In the genomic region with DNA sequence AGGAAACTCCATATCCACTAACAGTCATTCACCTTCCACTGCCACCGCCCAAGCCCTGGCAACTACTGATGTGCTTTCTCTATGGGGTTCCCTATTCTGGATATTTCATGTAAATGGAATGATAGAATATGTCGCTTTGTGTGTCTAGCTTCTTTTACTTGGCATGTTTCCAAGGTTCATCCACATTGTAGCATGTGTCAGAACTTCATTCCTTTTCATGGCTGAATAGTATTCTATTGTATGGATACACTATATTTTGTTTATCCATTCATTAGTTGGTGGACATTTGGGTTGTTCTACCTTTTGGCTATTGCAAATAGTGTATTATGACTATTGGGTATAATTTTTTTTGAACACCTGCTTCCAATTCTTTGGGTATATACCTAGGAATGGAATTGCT, we compare ENCODE assay signal across 34 cellular contexts.
"Had no signal": no experiment of that assay in that cellular context is flagged by ENCODE, and none has a peak within 500 bp of the region (broad histone marks: within the 10 kb centered on the region; RNA-seq: fewer than 3 reads in every experiment).

No MANE protein-coding gene starts in this region.

- H3K27me3 ChIP-seq: ascending aorta, breast epithelium, cardiac muscle cell, colonic mucosa, esophagus squamous epithelium, gastroesophageal sphincter, heart right ventricle, hepatocyte had no signal

- H3K4me1 Mint-ChIP-seq: activated B cell treated with CpG ODN at 0.5 μM for 24 hours; activated CD8-positive, alpha-beta memory T cell treated with anti-CD3 and anti-CD28 coated beads, Interleukin-2, amount 10 ng/mL, durations not matched to agents 7 days and 5 days; activated naive CD8-positive, alpha-beta T cell treated with anti-CD3 and anti-CD28 coated beads, Interleukin-2, amount 10 ng/mL, durations not matched to agents 7 days and 5 days; brain had no signal

- H3K27me3 Mint-ChIP-seq: activated B cell treated with CpG ODN at 0.5 μM for 24 hours; activated CD8-positive, alpha-beta memory T cell treated with anti-CD3 and anti-CD28 coated beads, Interleukin-2, amount 10 ng/mL, durations not matched to agents 7 days and 5 days; activated naive CD8-positive, alpha-beta T cell treated with anti-CD3 and anti-CD28 coated beads, Interleukin-2, amount 10 ng/mL, durations not matched to agents 7 days and 5 days; activated T-cell treated with anti-CD3 and anti-CD28 coated beads, Interleukin-2, amount 50 U/mL, for 24 hours; brain; T-helper 17 cell had no signal

- ATAC-seq: activated CD4-positive, CD25-positive, alpha-beta regulatory T cell treated with anti-CD3 and anti-CD28 coated beads, Interleukin-2, amount 50 U/mL, for 24 hours; activated CD8-positive, alpha-beta memory T cell treated with anti-CD3 and anti-CD28 coated beads, Interleukin-2, amount 10 ng/mL, durations not matched to agents 7 days and 5 days; activated CD8-positive, alpha-beta T cell treated with anti-CD3 and anti-CD28 coated beads, Interleukin-2, amount 10 ng/mL, durations not matched to agents 7 days and 5 days; activated naive CD4-positive, alpha-beta T cell treated with anti-CD3 and anti-CD28 coated beads, Interleukin-2, amount 50 U/mL, for 72 hours; activated T-cell treated with anti-CD3 and anti-CD28 coated beads, Interleukin-2, amount 50 U/mL, for 72 hours; gastroesophageal sphincter; heart right ventricle; T-helper 17 cell had no signal

- H3K4me3 Mint-ChIP-seq: activated B cell treated with CpG ODN at 0.5 μM for 24 hours; activated CD8-positive, alpha-beta memory T cell treated with anti-CD3 and anti-CD28 coated beads, Interleukin-2, amount 10 ng/mL, durations not matched to agents 7 days and 5 days; activated CD8-positive, alpha-beta T cell treated with anti-CD3 and anti-CD28 coated beads, Interleukin-2, amount 10 ng/mL, durations not matched to agents 7 days and 5 days; activated naive CD8-positive, alpha-beta T cell treated with anti-CD3 and anti-CD28 coated beads, Interleukin-2, amount 10 ng/mL, durations not matched to agents 7 days and 5 days; activated T-cell treated with anti-CD3 and anti-CD28 coated beads, Interleukin-2, amount 50 U/mL, for 24 hours; activated T-cell treated with anti-CD3 and anti-CD28 coated beads, Interleukin-2, amount 50 U/mL, for 72 hours; brain; T-helper 17 cell; T-helper 2 cell treated with Interferon-gamma antibody and Interleukin-4, amounts not matched to agents 5 μg/mL and 100 μg/mL, for 36 hours had no signal

- H3K9me3 ChIP-seq: ascending aorta, breast epithelium, colonic mucosa, esophagus squamous epithelium, gastroesophageal sphincter, heart right ventricle had no signal

- DNase-seq: activated B cell treated with CpG ODN at 0.5 μM for 24 hours; activated CD4-positive, alpha-beta T cell treated with anti-CD3 and anti-CD28 coated beads for 48 hours; activated CD4-positive, alpha-beta T cell treated with anti-CD3 and anti-CD28 coated beads, Interleukin-2, amount 50 U/mL, for 1 hour; activated CD4-positive, alpha-beta T cell treated with anti-CD3 and anti-CD28 coated beads, Interleukin-2, amount 50 U/mL, for 48 hours; activated CD8-positive, alpha-beta memory T cell treated with anti-CD3 and anti-CD28 coated beads, Interleukin-2, amount 10 ng/mL, durations not matched to agents 7 days and 5 days; activated CD8-positive, alpha-beta memory T cell treated with anti-CD3 and anti-CD28 coated beads, Interleukin-2, amount 50 U/mL, for 48 hours; activated CD8-positive, alpha-beta T cell treated with anti-CD3 and anti-CD28 coated beads, Interleukin-2, amount 10 ng/mL, durations not matched to agents 7 days and 5 days; activated effector memory CD4-positive, alpha-beta T cell treated with Interleukin-2 at 50 U/mL for 16 hours; activated gamma-delta T cell treated with Interleukin-2 at 50 U/mL for 16 hours; activated naive CD4-positive, alpha-beta T cell treated with Interleukin-2 at 50 U/mL for 16 hours; activated naive CD8-positive, alpha-beta T cell treated with anti-CD3 and anti-CD28 coated beads, Interleukin-2, amount 10 ng/mL, durations not matched to agents 7 days and 5 days; activated T-cell treated with anti-CD3 and anti-CD28 coated beads for 4 hours; activated T-cell treated with anti-CD3 and anti-CD28 coated beads, Interleukin-2, amount 50 U/mL, for 24 hours; activated T-cell treated with anti-CD3 and anti-CD28 coated beads, Interleukin-2, amount 50 U/mL, for 72 hours; central memory CD4-positive, alpha-beta T cell; cerebellar nuclear complex; colonic mucosa; effector CD8-positive, alpha-beta T cell; esophagus squamous epithelium; foreskin melanocyte; heart right ventricle; T-helper 17 cell; T1000; WERI-Rb-1 had no signal

- H3K4me3 ChIP-seq: ascending aorta, breast epithelium, cardiac muscle cell, colonic mucosa, esophagus squamous epithelium, gastroesophageal sphincter, heart right ventricle, hepatocyte had no signal

- H3K36me3 Mint-ChIP-seq: activated CD8-positive, alpha-beta memory T cell treated with anti-CD3 and anti-CD28 coated beads, Interleukin-2, amount 10 ng/mL, durations not matched to agents 7 days and 5 days had no signal

- H3K27ac ChIP-seq: ascending aorta, breast epithelium, cardiac muscle cell, colonic mucosa, epithelial cell of prostate, esophagus squamous epithelium, gastroesophageal sphincter, heart right ventricle, hepatocyte, WERI-Rb-1 had no signal

- H3K27ac Mint-ChIP-seq: activated B cell treated with CpG ODN at 0.5 μM for 24 hours; activated CD8-positive, alpha-beta memory T cell treated with anti-CD3 and anti-CD28 coated beads, Interleukin-2, amount 10 ng/mL, durations not matched to agents 7 days and 5 days; activated CD8-positive, alpha-beta T cell treated with anti-CD3 and anti-CD28 coated beads, Interleukin-2, amount 10 ng/mL, durations not matched to agents 7 days and 5 days; activated naive CD4-positive, alpha-beta T cell treated with anti-CD3 and anti-CD28 coated beads, Interleukin-2, amount 50 U/mL, for 72 hours; activated naive CD8-positive, alpha-beta T cell treated with anti-CD3 and anti-CD28 coated beads, Interleukin-2, amount 10 ng/mL, durations not matched to agents 7 days and 5 days; activated T-cell treated with anti-CD3 and anti-CD28 coated beads, Interleukin-2, amount 50 U/mL, for 24 hours; activated T-cell treated with anti-CD3 and anti-CD28 coated beads, Interleukin-2, amount 50 U/mL, for 72 hours; T-helper 17 cell; T-helper 2 cell treated with Interferon-gamma antibody and Interleukin-4, amounts not matched to agents 5 μg/mL and 100 μg/mL, for 36 hours had no signal

- H3K36me3 ChIP-seq: breast epithelium, cardiac muscle cell, colonic mucosa, esophagus squamous epithelium had no signal

- H3K4me1 ChIP-seq: ascending aorta, breast epithelium, colonic mucosa, esophagus squamous epithelium, gastroesophageal sphincter, heart right ventricle had no signal

- H3K9me3 Mint-ChIP-seq: activated B cell treated with CpG ODN at 0.5 μM for 24 hours; activated naive CD8-positive, alpha-beta T cell treated with anti-CD3 and anti-CD28 coated beads, Interleukin-2, amount 10 ng/mL, durations not matched to agents 7 days and 5 days; activated T-cell treated with anti-CD3 and anti-CD28 coated beads, Interleukin-2, amount 50 U/mL, for 24 hours; activated T-cell treated with anti-CD3 and anti-CD28 coated beads, Interleukin-2, amount 50 U/mL, for 72 hours; brain; T-helper 2 cell treated with Interferon-gamma antibody and Interleukin-4, amounts not matched to agents 5 μg/mL and 100 μg/mL, for 36 hours had no signal
